17 cellular contexts compared by ENCODE assay signal in genomic region chr10:132291826-132292225, GRCh38. TPM values are rescaled to one million over a fixed set of nuclear protein-coding genes. Genes with fewer than 3 reads are reported as not detected.
A peak's percentile ranks its signal among the peaks of the same experiment; 100 is the strongest.
DNase-seq lines count a peak whose midpoint lies in the region; ATAC-seq, FAIRE-seq and TF ChIP-seq lines count a peak whose summit lies in the region.
"Had no signal": no experiment of that assay in that cellular context is flagged by ENCODE, and none has a peak within 500 bp of the region (broad histone marks: within the 10 kb centered on the region; RNA-seq: fewer than 3 reads in every experiment).

No MANE protein-coding gene starts in this region.

- no peak overlapping the region for H3K9ac ChIP-seq in kidney (ENCODE audit: low read length in 2 of 2)

- ATAC-seq in RWPE2 (ENCODE audit: low read depth) = no peak
- ATAC-seq: CD8-positive, alpha-beta T cell; GM23338 had no signal

- no peak for TF ChIP-seq POLR2A in spleen (IDR thresholded peaks at IDR 0.05)

- H4K20me1 ChIP-seq in osteoblast (ENCODE audit: insufficient read depth, low read length) = peaks cover 14% of the 10 kb centered on the region

- no peaks in the 10 kb centered on the region for H3K79me2 ChIP-seq in osteoblast (ENCODE audit: insufficient read depth, low read length)

- DNase-seq in RWPE2 (ENCODE audit: low spot score) = peak; percentile 32
- DNase-seq in kidney = peak; percentile 43
- DNase-seq in osteoblast (ENCODE audit: insufficient read length, low spot score, missing footprints) = peak; percentile 75
- DNase-seq in spleen = peak; percentile 37
- DNase-seq in HT-29 (ENCODE audit: low spot score) = no peak
- no peak for DNase-seq in GM19238 (ENCODE audit: insufficient read length, low spot score)
- no peak for DNase-seq in activated CD4-positive, CD25-positive, alpha-beta regulatory T cell treated with anti-CD3 and anti-CD28 coated beads, Interleukin-2, amount 50 U/mL, for 72 hours
- DNase-seq: C1 segment of cervical spinal cord; CD4-positive, CD25-positive, alpha-beta regulatory T cell; CD8-positive, alpha-beta T cell; DMS153; DND-41; HFFc6 had no signal

- 80 to 94% (median 84%) methylated on average over 3 to 5 of the region's 5 CpGs for WGBS in spleen, 5 donors

- H3K27ac ChIP-seq in RWPE2 (ENCODE audit: poor library complexity, severe bottlenecking) (no peak overlapping the region), kidney (ENCODE audit: low read depth in 2 of 2, low read length in 2 of 2) (no peak overlapping the region), osteoblast (ENCODE audit: low read depth, low read length) (no peak overlapping the region), spleen (no peak overlapping the region)

- H3K9me3 ChIP-seq in RWPE2 (ENCODE audit: severe bottlenecking) (no peaks in the 10 kb centered on the region), kidney (ENCODE audit: control insufficient read depth in 1 of 2, low read length in 2 of 2) (no peaks in the 10 kb centered on the region), osteoblast (ENCODE audit: low read depth, low read length) (no peaks in the 10 kb centered on the region), spleen (peaks cover 0 to 17% (median 10%) of the 10 kb centered on the region in 8 donors)
- H3K9me3 ChIP-seq: HAP-1 had no signal

- no peaks in the 10 kb centered on the region for H3K36me3 ChIP-seq in RWPE2 (ENCODE audit: low read depth)
- H3K36me3 ChIP-seq in kidney (ENCODE audit: control insufficient read depth in 1 of 2, insufficient read depth in 2 of 2, low read length in 2 of 2) = no peaks in the 10 kb centered on the region
- H3K36me3 ChIP-seq in osteoblast (ENCODE audit: insufficient read depth, low read length) = no peaks in the 10 kb centered on the region
- no peaks in the 10 kb centered on the region for H3K36me3 ChIP-seq in spleen
- H3K36me3 ChIP-seq: HAP-1 had no signal

- H3K4me3 ChIP-seq in RWPE2 (ENCODE audit: severe bottlenecking) (no peak overlapping the region), kidney (ENCODE audit: low read length in 2 of 2) (no peak overlapping the region), osteoblast (ENCODE audit: insufficient read depth, low read length) (no peak overlapping the region), spleen (no peak overlapping the region)
- H3K4me3 ChIP-seq: GM23338, HAP-1 had no signal

- H3K4me1 ChIP-seq in RWPE2 (ENCODE audit: insufficient read depth, poor library complexity, severe bottlenecking) (no peaks in the 10 kb centered on the region), kidney (ENCODE audit: control insufficient read depth in 1 of 2, insufficient read depth in 1 of 2, low read depth in 1 of 2, low read length in 2 of 2) (peaks cover 0 to 4% of the 10 kb centered on the region in 2 donors), osteoblast (ENCODE audit: insufficient read depth, low read length) (no peaks in the 10 kb centered on the region), spleen (peaks cover 0 to 3% (median 0%) of the 10 kb centered on the region in 6 donors)
- H3K4me1 ChIP-seq: Caco-2, HAP-1 had no signal

- FAIRE-seq in kidney (lab: Jason Lieb, UNC) = no peak
- FAIRE-seq: G401.6 had no signal

- no peak for TF ChIP-seq CTCF in RWPE2 (IDR thresholded peaks at IDR 0.05; ENCODE audit: poor library complexity, severe bottlenecking)
- no peak for TF ChIP-seq CTCF in kidney (IDR thresholded peaks at IDR 0.05; ENCODE audit: borderline replicate concordance, extremely low read depth, insufficient read depth)
- no peak for TF ChIP-seq CTCF in osteoblast (IDR thresholded peaks at IDR 0.05; ENCODE audit: extremely low read depth, low read depth, low read length)
- no peak for TF ChIP-seq CTCF in spleen (IDR thresholded peaks at IDR 0.05 in 8 of 11, conservative IDR thresholded peaks at IDR 0.05 in 3 of 11)

- H3K4me2 ChIP-seq in osteoblast (ENCODE audit: insufficient read depth, low read length) = no peak overlapping the region
- H3K4me2 ChIP-seq: GM23338 had no signal

- intact Hi-C loops in kidney (cut with DNase I) (no loop called here), spleen (cut with DNase I; ENCODE audit: low total_unique reads) (no loop called here)

- no peak overlapping the region for H2AFZ ChIP-seq in osteoblast (ENCODE audit: low read length)
- H2AFZ ChIP-seq: GM23338 had no signal

- H3K27me3 ChIP-seq in RWPE2 (ENCODE audit: insufficient read depth, poor library complexity, severe bottlenecking) (no peaks in the 10 kb centered on the region), osteoblast (ENCODE audit: insufficient read depth, low read length) (peaks cover 11% of the 10 kb centered on the region), spleen (replicated peaks in 1 of 7) (peaks cover 0 to 25% (median 0%) of the 10 kb centered on the region in 7 donors)

RNA-seq across cellular contexts. Expression of gene STK32C, which starts 15.9 kb away (rescaled TPM):
- total RNA-seq in kidney (14.4 TPM), osteoblast (12.7 and 14.5 TPM in 2 replicates), spleen (10 to 100 TPM in 6 of 7 donors, 1 to 10 TPM in 1; 9.6 to 27.8 (median 15.4) TPM)
- polyA plus RNA-seq in kidney (ENCODE audit: insufficient read depth, low read depth, low replicate concordance) (11.6 TPM), spleen (10 to 100 TPM; 13.2 to 23.8 (median 16.0) TPM)
- 19.4 and 20.8 TPM in 2 replicates for total RNA-seq in HT-29 (2014; rRNA removed; shearing (Covaris generic))

RNA-seq across cellular contexts. Expression of gene LRRC27, which starts 40.2 kb away (rescaled TPM):
- 14.6 TPM for total RNA-seq in kidney
- 14.4 TPM for polyA plus RNA-seq in kidney (ENCODE audit: insufficient read depth, low read depth, low replicate concordance)
- total RNA-seq in osteoblast = 11.2 and 13.4 TPM in 2 replicates
- total RNA-seq in spleen = 10 to 100 TPM; 11.9 to 29.9 (median 19.4) TPM
- 10 to 100 TPM in 1 of 3 donors, 1 to 10 TPM in 2; 6.1 to 13.0 (median 8.5) TPM for polyA plus RNA-seq in spleen
- total RNA-seq in HT-29 (2014; rRNA removed; shearing (Covaris generic)) = 3.3 and 11.1 TPM in 2 replicates

Comparison
In these comparisons a context has a peak if more than half of its experiments do, and no peak if none do; other contexts are left out.
1. DNase-seq: peak in RWPE2 (single experiment), kidney (single experiment), osteoblast (single experiment) and spleen (single experiment); none in HT-29 (single experiment), GM19238 (single experiment) and activated CD4-positive, CD25-positive, alpha-beta regulatory T cell treated with anti-CD3 and anti-CD28 coated beads, Interleukin-2, amount 50 U/mL, for 72 hours (single experiment).